ENCODE assay signal across 1 cellular context in the genomic region with DNA sequence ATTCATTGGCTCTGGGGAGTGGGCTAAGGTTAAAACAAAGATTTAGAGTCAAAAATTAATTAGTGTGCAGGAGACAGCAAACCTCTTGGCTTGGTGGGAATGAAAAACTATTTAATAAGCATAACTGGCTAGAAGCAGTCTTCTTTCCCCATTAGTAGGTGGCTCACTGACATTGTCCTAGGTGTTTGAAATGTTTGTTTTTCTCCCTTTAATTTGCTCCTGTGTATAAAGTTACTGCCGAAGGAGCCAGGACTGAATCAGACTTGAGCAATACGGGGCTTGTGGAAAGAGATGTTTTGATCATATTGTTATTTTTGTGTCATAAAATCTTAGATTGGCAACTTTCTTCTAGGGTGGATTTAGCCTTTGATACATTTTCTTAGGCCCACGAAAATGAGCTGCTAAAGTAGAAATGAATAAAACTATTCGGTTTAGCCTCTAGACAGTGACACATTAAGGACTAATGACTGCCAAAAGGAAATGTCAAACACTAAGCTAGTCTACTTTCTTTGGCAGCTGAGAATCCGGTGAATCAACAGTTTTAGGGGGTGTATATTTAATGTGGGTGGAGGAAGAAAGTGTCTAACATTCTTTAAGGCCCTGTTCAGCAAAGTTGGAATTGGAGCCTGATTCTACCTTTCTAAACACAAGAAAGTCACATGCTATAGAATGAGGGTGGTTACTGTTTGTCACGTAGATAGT.
TF ChIP-seq lines count a peak whose summit lies in the region.

No MANE protein-coding gene starts in this region.

TF ChIP-seq in GM23338, 12 proteins besides CTCF, POLR2A, EP300 and RAD21 (continued from another document):
- TF ChIP-seq, protein P1, sequence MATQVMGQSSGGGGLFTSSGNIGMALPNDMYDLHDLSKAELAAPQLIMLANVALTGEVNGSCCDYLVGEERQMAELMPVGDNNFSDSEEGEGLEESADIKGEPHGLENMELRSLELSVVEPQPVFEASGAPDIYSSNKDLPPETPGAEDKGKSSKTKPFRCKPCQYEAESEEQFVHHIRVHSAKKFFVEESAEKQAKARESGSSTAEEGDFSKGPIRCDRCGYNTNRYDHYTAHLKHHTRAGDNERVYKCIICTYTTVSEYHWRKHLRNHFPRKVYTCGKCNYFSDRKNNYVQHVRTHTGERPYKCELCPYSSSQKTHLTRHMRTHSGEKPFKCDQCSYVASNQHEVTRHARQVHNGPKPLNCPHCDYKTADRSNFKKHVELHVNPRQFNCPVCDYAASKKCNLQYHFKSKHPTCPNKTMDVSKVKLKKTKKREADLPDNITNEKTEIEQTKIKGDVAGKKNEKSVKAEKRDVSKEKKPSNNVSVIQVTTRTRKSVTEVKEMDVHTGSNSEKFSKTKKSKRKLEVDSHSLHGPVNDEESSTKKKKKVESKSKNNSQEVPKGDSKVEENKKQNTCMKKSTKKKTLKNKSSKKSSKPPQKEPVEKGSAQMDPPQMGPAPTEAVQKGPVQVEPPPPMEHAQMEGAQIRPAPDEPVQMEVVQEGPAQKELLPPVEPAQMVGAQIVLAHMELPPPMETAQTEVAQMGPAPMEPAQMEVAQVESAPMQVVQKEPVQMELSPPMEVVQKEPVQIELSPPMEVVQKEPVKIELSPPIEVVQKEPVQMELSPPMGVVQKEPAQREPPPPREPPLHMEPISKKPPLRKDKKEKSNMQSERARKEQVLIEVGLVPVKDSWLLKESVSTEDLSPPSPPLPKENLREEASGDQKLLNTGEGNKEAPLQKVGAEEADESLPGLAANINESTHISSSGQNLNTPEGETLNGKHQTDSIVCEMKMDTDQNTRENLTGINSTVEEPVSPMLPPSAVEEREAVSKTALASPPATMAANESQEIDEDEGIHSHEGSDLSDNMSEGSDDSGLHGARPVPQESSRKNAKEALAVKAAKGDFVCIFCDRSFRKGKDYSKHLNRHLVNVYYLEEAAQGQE (IDR thresholded peaks at IDR 0.05; ENCODE audit: unreplicated experiment), result no peak
- no peak for TF ChIP-seq EZH2phosphoT487 (IDR thresholded peaks at IDR 0.05; ENCODE audit: unreplicated experiment)
- TF ChIP-seq JUNB (IDR thresholded peaks at IDR 0.05; ENCODE audit: unreplicated experiment), result no peak
- TF ChIP-seq ZNF114 (CRISPR knock-in tag; IDR thresholded peaks at IDR 0.05), result no peak
- TF ChIP-seq CREB1 (CRISPR knock-in tag; IDR thresholded peaks at IDR 0.05; ENCODE audit: low read depth), result no peak
- no peak for TF ChIP-seq ZNF331 (CRISPR knock-in tag; IDR thresholded peaks at IDR 0.05; ENCODE audit: low read depth)
- no peak for TF ChIP-seq STAT1 (IDR thresholded peaks at IDR 0.05; ENCODE audit: unreplicated experiment)
- TF ChIP-seq, protein P2, sequence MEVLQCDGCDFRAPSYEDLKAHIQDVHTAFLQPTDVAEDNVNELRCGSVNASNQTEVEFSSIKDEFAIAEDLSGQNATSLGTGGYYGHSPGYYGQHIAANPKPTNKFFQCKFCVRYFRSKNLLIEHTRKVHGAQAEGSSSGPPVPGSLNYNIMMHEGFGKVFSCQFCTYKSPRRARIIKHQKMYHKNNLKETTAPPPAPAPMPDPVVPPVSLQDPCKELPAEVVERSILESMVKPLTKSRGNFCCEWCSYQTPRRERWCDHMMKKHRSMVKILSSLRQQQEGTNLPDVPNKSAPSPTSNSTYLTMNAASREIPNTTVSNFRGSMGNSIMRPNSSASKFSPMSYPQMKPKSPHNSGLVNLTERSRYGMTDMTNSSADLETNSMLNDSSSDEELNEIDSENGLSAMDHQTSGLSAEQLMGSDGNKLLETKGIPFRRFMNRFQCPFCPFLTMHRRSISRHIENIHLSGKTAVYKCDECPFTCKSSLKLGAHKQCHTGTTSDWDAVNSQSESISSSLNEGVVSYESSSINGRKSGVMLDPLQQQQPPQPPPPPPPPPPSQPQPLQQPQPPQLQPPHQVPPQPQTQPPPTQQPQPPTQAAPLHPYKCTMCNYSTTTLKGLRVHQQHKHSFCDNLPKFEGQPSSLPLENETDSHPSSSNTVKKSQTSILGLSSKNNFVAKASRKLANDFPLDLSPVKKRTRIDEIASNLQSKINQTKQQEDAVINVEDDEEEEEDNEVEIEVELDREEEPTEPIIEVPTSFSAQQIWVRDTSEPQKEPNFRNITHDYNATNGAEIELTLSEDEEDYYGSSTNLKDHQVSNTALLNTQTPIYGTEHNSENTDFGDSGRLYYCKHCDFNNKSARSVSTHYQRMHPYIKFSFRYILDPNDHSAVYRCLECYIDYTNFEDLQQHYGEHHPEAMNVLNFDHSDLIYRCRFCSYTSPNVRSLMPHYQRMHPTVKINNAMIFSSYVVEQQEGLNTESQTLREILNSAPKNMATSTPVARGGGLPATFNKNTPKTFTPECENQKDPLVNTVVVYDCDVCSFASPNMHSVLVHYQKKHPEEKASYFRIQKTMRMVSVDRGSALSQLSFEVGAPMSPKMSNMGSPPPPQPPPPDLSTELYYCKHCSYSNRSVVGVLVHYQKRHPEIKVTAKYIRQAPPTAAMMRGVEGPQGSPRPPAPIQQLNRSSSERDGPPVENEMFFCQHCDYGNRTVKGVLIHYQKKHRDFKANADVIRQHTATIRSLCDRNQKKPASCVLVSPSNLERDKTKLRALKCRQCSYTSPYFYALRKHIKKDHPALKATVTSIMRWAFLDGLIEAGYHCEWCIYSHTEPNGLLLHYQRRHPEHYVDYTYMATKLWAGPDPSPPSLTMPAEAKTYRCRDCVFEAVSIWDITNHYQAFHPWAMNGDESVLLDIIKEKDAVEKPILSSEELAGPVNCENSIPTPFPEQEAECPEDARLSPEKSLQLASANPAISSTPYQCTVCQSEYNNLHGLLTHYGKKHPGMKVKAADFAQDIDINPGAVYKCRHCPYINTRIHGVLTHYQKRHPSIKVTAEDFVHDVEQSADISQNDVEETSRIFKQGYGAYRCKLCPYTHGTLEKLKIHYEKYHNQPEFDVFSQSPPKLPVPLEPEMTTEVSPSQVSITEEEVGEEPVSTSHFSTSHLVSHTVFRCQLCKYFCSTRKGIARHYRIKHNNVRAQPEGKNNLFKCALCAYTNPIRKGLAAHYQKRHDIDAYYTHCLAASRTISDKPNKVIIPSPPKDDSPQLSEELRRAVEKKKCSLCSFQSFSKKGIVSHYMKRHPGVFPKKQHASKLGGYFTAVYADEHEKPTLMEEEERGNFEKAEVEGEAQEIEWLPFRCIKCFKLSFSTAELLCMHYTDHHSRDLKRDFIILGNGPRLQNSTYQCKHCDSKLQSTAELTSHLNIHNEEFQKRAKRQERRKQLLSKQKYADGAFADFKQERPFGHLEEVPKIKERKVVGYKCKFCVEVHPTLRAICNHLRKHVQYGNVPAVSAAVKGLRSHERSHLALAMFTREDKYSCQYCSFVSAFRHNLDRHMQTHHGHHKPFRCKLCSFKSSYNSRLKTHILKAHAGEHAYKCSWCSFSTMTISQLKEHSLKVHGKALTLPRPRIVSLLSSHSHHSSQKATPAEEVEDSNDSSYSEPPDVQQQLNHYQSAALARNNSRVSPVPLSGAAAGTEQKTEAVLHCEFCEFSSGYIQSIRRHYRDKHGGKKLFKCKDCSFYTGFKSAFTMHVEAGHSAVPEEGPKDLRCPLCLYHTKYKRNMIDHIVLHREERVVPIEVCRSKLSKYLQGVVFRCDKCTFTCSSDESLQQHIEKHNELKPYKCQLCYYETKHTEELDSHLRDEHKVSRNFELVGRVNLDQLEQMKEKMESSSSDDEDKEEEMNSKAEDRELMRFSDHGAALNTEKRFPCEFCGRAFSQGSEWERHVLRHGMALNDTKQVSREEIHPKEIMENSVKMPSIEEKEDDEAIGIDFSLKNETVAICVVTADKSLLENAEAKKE (CRISPR knock-in tag; IDR thresholded peaks at IDR 0.05), result no peak
- TF ChIP-seq, protein P3, sequence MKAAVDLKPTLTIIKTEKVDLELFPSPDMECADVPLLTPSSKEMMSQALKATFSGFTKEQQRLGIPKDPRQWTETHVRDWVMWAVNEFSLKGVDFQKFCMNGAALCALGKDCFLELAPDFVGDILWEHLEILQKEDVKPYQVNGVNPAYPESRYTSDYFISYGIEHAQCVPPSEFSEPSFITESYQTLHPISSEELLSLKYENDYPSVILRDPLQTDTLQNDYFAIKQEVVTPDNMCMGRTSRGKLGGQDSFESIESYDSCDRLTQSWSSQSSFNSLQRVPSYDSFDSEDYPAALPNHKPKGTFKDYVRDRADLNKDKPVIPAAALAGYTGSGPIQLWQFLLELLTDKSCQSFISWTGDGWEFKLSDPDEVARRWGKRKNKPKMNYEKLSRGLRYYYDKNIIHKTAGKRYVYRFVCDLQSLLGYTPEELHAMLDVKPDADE (IDR thresholded peaks at IDR 0.05), result no peak
